In genomic region chr1:20248954-20249612, GRCh38 we compare ENCODE assay signal across 12 cellular contexts. TPM values are rescaled to one million over a fixed set of nuclear protein-coding genes. Genes with fewer than 3 reads are reported as not detected.
DNase-seq lines count a peak whose midpoint lies in the region; ATAC-seq and TF ChIP-seq lines count a peak whose summit lies in the region.
"Had no signal": no experiment of that assay in that cellular context is flagged by ENCODE, and none has a peak within 500 bp of the region (broad histone marks: within the 10 kb centered on the region; RNA-seq: fewer than 3 reads in every experiment).

No MANE protein-coding gene starts in this region.

- TF ChIP-seq CTCF in foreskin fibroblast (IDR thresholded peaks at IDR 0.05; ENCODE audit: low read depth, low read length): no peak

- POLR2A ChIA-PET in activated CD8-positive, alpha-beta T cell treated with anti-CD3 and anti-CD28 coated beads, Interleukin-2, amount 10 ng/mL, durations not matched to agents 7 days and 5 days (lab: Charles Lee): no interaction called here

- CTCF ChIA-PET in activated CD8-positive, alpha-beta T cell treated with anti-CD3 and anti-CD28 coated beads, Interleukin-2, amount 10 ng/mL, durations not matched to agents 7 days and 5 days (lab: Charles Lee): interaction anchor here (1.0 to 1.7 kb wide), 3 partner anchors 16 to 55 kb away, joined by 3 to 7 read pairs (median 3); no protein-coding TSS in a partner anchor

- H3K4me3 Mint-ChIP-seq in activated CD8-positive, alpha-beta T cell treated with anti-CD3 and anti-CD28 coated beads, Interleukin-2, amount 10 ng/mL, durations not matched to agents 7 days and 5 days: peak overlapping the region; percentile 63
- H3K4me3 Mint-ChIP-seq in immature natural killer cell: peak overlapping the region; percentile 11 to 62 (median 59)
- H3K4me3 Mint-ChIP-seq in stimulated activated naive CD8-positive, alpha-beta T cell treated with anti-CD3 and anti-CD28 coated beads, Interleukin-15, Interleukin-2, amounts not matched to agents 100 ng/mL and 50 ng/mL, for 24 hours: peak overlapping the region; percentile 57
- H3K4me3 Mint-ChIP-seq: memory B cell; stimulated activated memory B cell treated with anti-CD40 and anti-IgM and Interleukin-4, amounts not matched to agents 10 μg/mL and 1 μg/mL and 100 μg/mL, for 72 hours had no signal

- no peak overlapping the region for H3K4me3 ChIP-seq in foreskin fibroblast (ENCODE audit: low read depth in 1 of 2, low read length in 2 of 2)

- H3K9me3 Mint-ChIP-seq in activated CD8-positive, alpha-beta T cell treated with anti-CD3 and anti-CD28 coated beads, Interleukin-2, amount 10 ng/mL, durations not matched to agents 7 days and 5 days (ENCODE audit: insufficient read depth): no peaks in the 10 kb centered on the region
- H3K9me3 Mint-ChIP-seq in immature natural killer cell: no peaks in the 10 kb centered on the region
- peaks cover 3% of the 10 kb centered on the region for H3K9me3 Mint-ChIP-seq in stimulated activated naive CD8-positive, alpha-beta T cell treated with anti-CD3 and anti-CD28 coated beads, Interleukin-15, Interleukin-2, amounts not matched to agents 100 ng/mL and 50 ng/mL, for 24 hours
- H3K9me3 Mint-ChIP-seq: memory B cell; stimulated activated memory B cell treated with anti-CD40 and anti-IgM and Interleukin-4, amounts not matched to agents 10 μg/mL and 1 μg/mL and 100 μg/mL, for 72 hours had no signal

- peak; percentile 96 for ATAC-seq in activated CD8-positive, alpha-beta T cell treated with anti-CD3 and anti-CD28 coated beads, Interleukin-2, amount 10 ng/mL, durations not matched to agents 7 days and 5 days
- ATAC-seq in HG03175 (IDR thresholded peaks at IDR 0.05; ENCODE audit: unreplicated experiment): no peak
- ATAC-seq: stimulated activated memory B cell treated with anti-CD40 and anti-IgM and Interleukin-4, amounts not matched to agents 10 μg/mL and 1 μg/mL and 100 μg/mL, for 72 hours had no signal

- H3K36me3 Mint-ChIP-seq in activated CD8-positive, alpha-beta T cell treated with anti-CD3 and anti-CD28 coated beads, Interleukin-2, amount 10 ng/mL, durations not matched to agents 7 days and 5 days (ENCODE audit: low read depth): peaks cover 2% of the 10 kb centered on the region
- H3K36me3 Mint-ChIP-seq in immature natural killer cell: no peaks in the 10 kb centered on the region
- H3K36me3 Mint-ChIP-seq in stimulated activated naive CD8-positive, alpha-beta T cell treated with anti-CD3 and anti-CD28 coated beads, Interleukin-15, Interleukin-2, amounts not matched to agents 100 ng/mL and 50 ng/mL, for 24 hours (ENCODE audit: low read depth): no peaks in the 10 kb centered on the region
- H3K36me3 Mint-ChIP-seq: memory B cell; stimulated activated memory B cell treated with anti-CD40 and anti-IgM and Interleukin-4, amounts not matched to agents 10 μg/mL and 1 μg/mL and 100 μg/mL, for 72 hours had no signal

- DNase-seq in NCI-H2227 treated with DMSO at 0.1 percent for 48 hours (lab: John Stamatoyannopoulos, UW) (peak; percentile 14), immature natural killer cell (peak; percentile 0 to 32 (median 10)), NOMO-1 treated with dmso at 0.1 percent for 144 hours (lab: John Stamatoyannopoulos, UW; ENCODE audit: unreplicated experiment) (no peak), foreskin fibroblast (no peak)
- DNase-seq in activated CD8-positive, alpha-beta T cell treated with anti-CD3 and anti-CD28 coated beads, Interleukin-2, amount 10 ng/mL, durations not matched to agents 7 days and 5 days: peak; percentile 61
- DNase-seq: DMS79 treated with DMSO at 0.1 percent for 48 hours, GOT3, NCI-H774 had no signal

- H3K27me3 Mint-ChIP-seq in activated CD8-positive, alpha-beta T cell treated with anti-CD3 and anti-CD28 coated beads, Interleukin-2, amount 10 ng/mL, durations not matched to agents 7 days and 5 days (ENCODE audit: low read depth): peaks cover 8% of the 10 kb centered on the region
- peaks cover under 1 to 7% (median 2%) of the 10 kb centered on the region in 3 donors for H3K27me3 Mint-ChIP-seq in immature natural killer cell (ENCODE audit: low read depth in 3 of 3)
- peaks cover 16% of the 10 kb centered on the region for H3K27me3 Mint-ChIP-seq in stimulated activated naive CD8-positive, alpha-beta T cell treated with anti-CD3 and anti-CD28 coated beads, Interleukin-15, Interleukin-2, amounts not matched to agents 100 ng/mL and 50 ng/mL, for 24 hours

- peak overlapping the region; percentile 95 for H3K27ac Mint-ChIP-seq in activated CD8-positive, alpha-beta T cell treated with anti-CD3 and anti-CD28 coated beads, Interleukin-2, amount 10 ng/mL, durations not matched to agents 7 days and 5 days
- peak overlapping the region; percentile 29 to 94 (median 86) for H3K27ac Mint-ChIP-seq in immature natural killer cell
- H3K27ac Mint-ChIP-seq in stimulated activated naive CD8-positive, alpha-beta T cell treated with anti-CD3 and anti-CD28 coated beads, Interleukin-15, Interleukin-2, amounts not matched to agents 100 ng/mL and 50 ng/mL, for 24 hours: peak overlapping the region; percentile 97
- H3K27ac Mint-ChIP-seq: memory B cell; stimulated activated memory B cell treated with anti-CD40 and anti-IgM and Interleukin-4, amounts not matched to agents 10 μg/mL and 1 μg/mL and 100 μg/mL, for 72 hours had no signal

- H3K4me1 Mint-ChIP-seq in activated CD8-positive, alpha-beta T cell treated with anti-CD3 and anti-CD28 coated beads, Interleukin-2, amount 10 ng/mL, durations not matched to agents 7 days and 5 days (ENCODE audit: low read depth): peaks cover 17% of the 10 kb centered on the region
- peaks cover 10 to 12% of the 10 kb centered on the region in 2 donors for H3K4me1 Mint-ChIP-seq in immature natural killer cell
- peaks cover 22% of the 10 kb centered on the region for H3K4me1 Mint-ChIP-seq in stimulated activated naive CD8-positive, alpha-beta T cell treated with anti-CD3 and anti-CD28 coated beads, Interleukin-15, Interleukin-2, amounts not matched to agents 100 ng/mL and 50 ng/mL, for 24 hours (ENCODE audit: low read depth)

RNA-seq across cellular contexts. Expression of gene VWA5B1, which starts 41.6 kb away (rescaled TPM):
- total RNA-seq in activated CD8-positive, alpha-beta T cell treated with anti-CD3 and anti-CD28 coated beads, Interleukin-2, amount 10 ng/mL, durations not matched to agents 7 days and 5 days: not detected
- not detected for polyA plus RNA-seq in immature natural killer cell

Comparison
In these comparisons a context has a peak if more than half of its experiments do, and no peak if none do; other contexts are left out.
1. DNase-seq: peak in NCI-H2227 treated with DMSO at 0.1 percent for 48 hours (single experiment), activated CD8-positive, alpha-beta T cell treated with anti-CD3 and anti-CD28 coated beads, Interleukin-2, amount 10 ng/mL, durations not matched to agents 7 days and 5 days (single experiment) and immature natural killer cell (3 of 3); none in NOMO-1 treated with dmso at 0.1 percent for 144 hours (single experiment) and foreskin fibroblast (0 of 2).
2. Peak in every context shown above with its lines, with median percentiles within 50 percentile points of each other: H3K27ac Mint-ChIP-seq and H3K4me3 Mint-ChIP-seq.